In genomic region chr14:23578560-23579310, GRCh38 we compare ENCODE assay signal across 9 cellular contexts. TPM values are rescaled to one million over a fixed set of nuclear protein-coding genes. Genes with fewer than 3 reads are reported as not detected.
DNase-seq lines count a peak whose midpoint lies in the region; ATAC-seq lines count a peak whose summit lies in the region.
"Had no signal": no experiment of that assay in that cellular context is flagged by ENCODE, and none has a peak within 500 bp of the region (broad histone marks: within the 10 kb centered on the region; RNA-seq: fewer than 3 reads in every experiment).

Gene JPH4 (minus strand): TSS chr14:23578790. CDS start chr14:23577453, 1,337 bp downstream.

- H3K4me1 ChIP-seq in CD4-positive, alpha-beta memory T cell (ENCODE audit: insufficient read depth, low read length): peaks cover 12% of the 10 kb centered on the region
- peaks cover 0 to 7% of the 10 kb centered on the region in 2 donors for H3K4me1 ChIP-seq in naive thymus-derived CD4-positive, alpha-beta T cell (ENCODE audit: control insufficient read depth in 2 of 2, insufficient read depth in 2 of 2, low read length in 2 of 2)

- H3K27ac Mint-ChIP-seq in CD4-positive, alpha-beta memory T cell: peak within 1 kb of the TSS in 1 of 7 donors; percentile 15
- peak within 1 kb of the TSS in 1 of 9 donors; percentile 49 for H3K27ac Mint-ChIP-seq in naive thymus-derived CD4-positive, alpha-beta T cell

- no peak for ATAC-seq in naive thymus-derived CD4-positive, alpha-beta T cell
- no peak for ATAC-seq in HG03342 (IDR thresholded peaks at IDR 0.05; ENCODE audit: unreplicated experiment)
- no peak for ATAC-seq in HG02763 (IDR thresholded peaks at IDR 0.05; ENCODE audit: unreplicated experiment)
- ATAC-seq: HCT116 had no signal

- H3K36me3 Mint-ChIP-seq in CD4-positive, alpha-beta memory T cell: no peaks in the 10 kb centered on the region
- no peaks in the 10 kb centered on the region for H3K36me3 Mint-ChIP-seq in naive thymus-derived CD4-positive, alpha-beta T cell

- CTCF ChIA-PET in CD4-positive, alpha-beta memory T cell (lab: Charles Lee; ENCODE audit: partially characterized antibody): no interaction called here
- CTCF ChIA-PET in naive thymus-derived CD4-positive, alpha-beta T cell (lab: Charles Lee): no interaction called here

- H3K9me3 Mint-ChIP-seq in CD4-positive, alpha-beta memory T cell: no peaks in the 10 kb centered on the region
- H3K9me3 Mint-ChIP-seq in naive thymus-derived CD4-positive, alpha-beta T cell: peaks cover 0 to 2% (median 0%) of the 10 kb centered on the region in 11 donors

- no peak within 1 kb of the TSS for H3K27ac ChIP-seq in CD4-positive, alpha-beta memory T cell (ENCODE audit: low read depth, low read length)
- no peak within 1 kb of the TSS for H3K27ac ChIP-seq in naive thymus-derived CD4-positive, alpha-beta T cell (ENCODE audit: low read depth, low read length)

- H3K4me3 Mint-ChIP-seq in CD4-positive, alpha-beta memory T cell: peak within 1 kb of the TSS in 6 of 8 donors; percentile 21 to 54 (median 45)
- peak within 1 kb of the TSS in 7 of 10 donors; percentile 10 to 88 (median 35) for H3K4me3 Mint-ChIP-seq in naive thymus-derived CD4-positive, alpha-beta T cell

- peaks cover 29 to 37% of the 10 kb centered on the region in 2 donors for H3K27me3 Mint-ChIP-seq in CD4-positive, alpha-beta memory T cell
- peaks cover 41 to 63% (median 49%) of the 10 kb centered on the region in 5 donors for H3K27me3 Mint-ChIP-seq in naive thymus-derived CD4-positive, alpha-beta T cell

- peaks cover 14% of the 10 kb centered on the region for H3K27me3 ChIP-seq in CD4-positive, alpha-beta memory T cell (ENCODE audit: insufficient read depth, low read length)
- H3K27me3 ChIP-seq in naive thymus-derived CD4-positive, alpha-beta T cell (ENCODE audit: control insufficient read depth in 2 of 2, insufficient read depth in 2 of 2, low read length in 2 of 2): peaks cover 0 to 14% of the 10 kb centered on the region in 2 donors

- no peaks in the 10 kb centered on the region for H3K9me3 ChIP-seq in CD4-positive, alpha-beta memory T cell (ENCODE audit: control insufficient read depth in 1 of 2, low read length in 2 of 2)
- no peaks in the 10 kb centered on the region for H3K9me3 ChIP-seq in naive thymus-derived CD4-positive, alpha-beta T cell (ENCODE audit: control insufficient read depth in 2 of 3, low read length in 3 of 3)

- DNase-seq in CD4-positive, alpha-beta memory T cell: no peak
- DNase-seq in NCI-H1092 (lab: John Stamatoyannopoulos, UW): peak; percentile 43
- DNase-seq in cerebellar nuclear complex (lab: John Stamatoyannopoulos, UW): peak; percentile 73 to 80
- no peak for DNase-seq in naive thymus-derived CD4-positive, alpha-beta T cell
- DNase-seq in activated gamma-delta T cell (lab: John Stamatoyannopoulos, UW): no peak
- DNase-seq in AG08395 (ENCODE audit: low spot score): no peak

- no peak within 1 kb of the TSS for H3K4me3 ChIP-seq in CD4-positive, alpha-beta memory T cell (ENCODE audit: low read length in 2 of 2)
- H3K4me3 ChIP-seq in naive thymus-derived CD4-positive, alpha-beta T cell (ENCODE audit: low read length): no peak within 1 kb of the TSS

- no peaks in the 10 kb centered on the region for H3K36me3 ChIP-seq in CD4-positive, alpha-beta memory T cell (ENCODE audit: insufficient read depth, low read length)
- no peaks in the 10 kb centered on the region for H3K36me3 ChIP-seq in naive thymus-derived CD4-positive, alpha-beta T cell (ENCODE audit: control insufficient read depth in 2 of 3, insufficient read depth in 3 of 3, low read length in 3 of 3)

- intact Hi-C loops in CD4-positive, alpha-beta memory T cell (cut with micrococcal nuclease): no loop called here
- intact Hi-C loops in naive thymus-derived CD4-positive, alpha-beta T cell (cut with micrococcal nuclease): no loop called here

- H3K4me1 Mint-ChIP-seq in CD4-positive, alpha-beta memory T cell: peaks cover 10 to 29% (median 14%) of the 10 kb centered on the region in 4 donors
- peaks cover 8 to 29% (median 16%) of the 10 kb centered on the region in 7 donors for H3K4me1 Mint-ChIP-seq in naive thymus-derived CD4-positive, alpha-beta T cell

- POLR2A ChIA-PET in CD4-positive, alpha-beta memory T cell (lab: Charles Lee; ENCODE audit: partially characterized antibody): interaction anchor here (1.4 kb wide), 1 partner anchor 10 kb away, joined by 3 read pairs; no protein-coding TSS in a partner anchor
- POLR2A ChIA-PET in naive thymus-derived CD4-positive, alpha-beta T cell (lab: Charles Lee): no interaction called here

RNA-seq across cellular contexts. Expression of gene JPH4, which starts in this region (rescaled TPM):
- total RNA-seq in CD4-positive, alpha-beta memory T cell: not detected
- under 1 TPM in 1 of 2 donors, not detected in 1; 0.08 TPM for polyA plus RNA-seq in CD4-positive, alpha-beta memory T cell
- total RNA-seq in naive thymus-derived CD4-positive, alpha-beta T cell: 1 to 10 TPM in 1 of 5 experiments, under 1 TPM in 1, not detected in 3; 0.16 to 1.2 TPM
- under 1 TPM in 1 of 2 donors, not detected in 1; 0.13 TPM for polyA plus RNA-seq in naive thymus-derived CD4-positive, alpha-beta T cell

Comparison
In these comparisons a context has a peak if more than half of its experiments do, and no peak if none do; other contexts are left out.
1. DNase-seq: peak in NCI-H1092 (single experiment) and cerebellar nuclear complex (2 of 2); none in CD4-positive, alpha-beta memory T cell (0 of 5), naive thymus-derived CD4-positive, alpha-beta T cell (0 of 9), activated gamma-delta T cell (single experiment) and AG08395 (single experiment).